ENCODE assay signal across 1 cellular context in genomic region chr9:33939924-33940874, GRCh38.
TF ChIP-seq lines count a peak whose summit lies in the region.

No MANE protein-coding gene starts in this region.

TF ChIP-seq in HepG2, 621 proteins besides CTCF, POLR2A, EP300 and RAD21 (continued from another document and continues in another):
- TF ChIP-seq ZNF709 (CRISPR knock-in tag; IDR thresholded peaks at IDR 0.05): peak; percentile 44; the same call in 1 of the 2 replicates
- TF ChIP-seq TBL1XR1 (IDR thresholded peaks at IDR 0.05; ENCODE audit: borderline replicate concordance, low read length, partially characterized antibody): peak; percentile 53
- TF ChIP-seq ZMYM2 (CRISPR knock-in tag; IDR thresholded peaks at IDR 0.05): peak; percentile 98
- TF ChIP-seq POGZ (CRISPR knock-in tag; IDR thresholded peaks at IDR 0.05): peak; percentile 96
- peak; percentile 68; the same call in 1 of the 2 replicates for TF ChIP-seq ZNF710 (CRISPR knock-in tag; IDR thresholded peaks at IDR 0.05; ENCODE audit: borderline replicate concordance)
- TF ChIP-seq MAFK (conservative IDR thresholded peaks at IDR 0.05 in 1 of 2, IDR thresholded peaks at IDR 0.05 in 1 of 2; ENCODE audit: low read length in 2 of 2): peak; percentile 19 to 49; a peak in 2 of 4 replicates
- TF ChIP-seq LCORL (IDR thresholded peaks at IDR 0.05): no peak
- peak; percentile 78; the same call in 1 of the 2 replicates for TF ChIP-seq LCORL (CRISPR knock-in tag; IDR thresholded peaks at IDR 0.05)
- TF ChIP-seq ELF3 (CRISPR knock-in tag; IDR thresholded peaks at IDR 0.05): peak; percentile 68
- TF ChIP-seq FOXK1 (CRISPR knock-in tag; IDR thresholded peaks at IDR 0.05; ENCODE audit: borderline replicate concordance, low read depth): peak; percentile 87
- peak; percentile 72; the same call in 1 of the 2 replicates for TF ChIP-seq TGIF2 (CRISPR knock-in tag; IDR thresholded peaks at IDR 0.05)
- TF ChIP-seq HHEX (CRISPR knock-in tag; IDR thresholded peaks at IDR 0.05): peak; percentile 13; the same call in 1 of the 2 replicates
- no peak; the same call in 1 of the 2 replicates for TF ChIP-seq ZNF431 (CRISPR knock-in tag; IDR thresholded peaks at IDR 0.05; ENCODE audit: borderline replicate concordance, low read depth)
- TF ChIP-seq, protein P1, sequence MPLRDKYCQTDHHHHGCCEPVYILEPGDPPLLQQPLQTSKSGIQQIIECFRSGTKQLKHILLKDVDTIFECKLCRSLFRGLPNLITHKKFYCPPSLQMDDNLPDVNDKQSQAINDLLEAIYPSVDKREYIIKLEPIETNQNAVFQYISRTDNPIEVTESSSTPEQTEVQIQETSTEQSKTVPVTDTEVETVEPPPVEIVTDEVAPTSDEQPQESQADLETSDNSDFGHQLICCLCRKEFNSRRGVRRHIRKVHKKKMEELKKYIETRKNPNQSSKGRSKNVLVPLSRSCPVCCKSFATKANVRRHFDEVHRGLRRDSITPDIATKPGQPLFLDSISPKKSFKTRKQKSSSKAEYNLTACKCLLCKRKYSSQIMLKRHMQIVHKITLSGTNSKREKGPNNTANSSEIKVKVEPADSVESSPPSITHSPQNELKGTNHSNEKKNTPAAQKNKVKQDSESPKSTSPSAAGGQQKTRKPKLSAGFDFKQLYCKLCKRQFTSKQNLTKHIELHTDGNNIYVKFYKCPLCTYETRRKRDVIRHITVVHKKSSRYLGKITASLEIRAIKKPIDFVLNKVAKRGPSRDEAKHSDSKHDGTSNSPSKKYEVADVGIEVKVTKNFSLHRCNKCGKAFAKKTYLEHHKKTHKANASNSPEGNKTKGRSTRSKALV (CRISPR knock-in tag; IDR thresholded peaks at IDR 0.05): peak; percentile 53; the same call in 1 of the 2 replicates
- TF ChIP-seq, protein P2, sequence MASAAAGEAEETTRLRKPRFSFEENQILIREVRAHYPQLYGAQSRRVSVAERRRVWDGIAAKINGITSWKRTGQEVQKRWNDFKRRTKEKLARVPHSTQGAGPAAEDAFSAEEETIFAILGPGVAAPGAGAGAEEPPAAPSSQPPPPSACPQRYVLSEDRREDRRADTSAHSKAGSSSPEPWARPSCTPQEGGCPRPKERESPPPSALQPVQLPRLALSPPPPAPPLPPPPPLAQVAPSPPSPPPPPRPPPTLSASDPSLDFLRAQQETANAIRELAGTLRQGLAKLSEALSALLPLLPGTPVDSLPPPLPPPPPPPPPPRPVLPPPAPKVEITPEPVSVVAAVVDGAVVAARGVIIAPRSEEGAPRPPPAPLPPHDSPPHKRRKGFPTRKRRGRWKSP (CRISPR knock-in tag; IDR thresholded peaks at IDR 0.05): 0 out of 2 replicates have a peak, but pooled peaks have one; percentile 42
- TF ChIP-seq FLYWCH1 (CRISPR knock-in tag; IDR thresholded peaks at IDR 0.05): no peak
- TF ChIP-seq ISL2 (CRISPR knock-in tag; IDR thresholded peaks at IDR 0.05): peak; percentile 92
- TF ChIP-seq DPF2 (CRISPR knock-in tag; IDR thresholded peaks at IDR 0.05; ENCODE audit: borderline replicate concordance, low read depth): peak; percentile 51; the same call in 1 of the 2 replicates
- 0 out of 2 replicates have a peak, but pooled peaks have one; percentile 75 for TF ChIP-seq BRCA1 (CRISPR knock-in tag; IDR thresholded peaks at IDR 0.05)
- TF ChIP-seq, protein P3, sequence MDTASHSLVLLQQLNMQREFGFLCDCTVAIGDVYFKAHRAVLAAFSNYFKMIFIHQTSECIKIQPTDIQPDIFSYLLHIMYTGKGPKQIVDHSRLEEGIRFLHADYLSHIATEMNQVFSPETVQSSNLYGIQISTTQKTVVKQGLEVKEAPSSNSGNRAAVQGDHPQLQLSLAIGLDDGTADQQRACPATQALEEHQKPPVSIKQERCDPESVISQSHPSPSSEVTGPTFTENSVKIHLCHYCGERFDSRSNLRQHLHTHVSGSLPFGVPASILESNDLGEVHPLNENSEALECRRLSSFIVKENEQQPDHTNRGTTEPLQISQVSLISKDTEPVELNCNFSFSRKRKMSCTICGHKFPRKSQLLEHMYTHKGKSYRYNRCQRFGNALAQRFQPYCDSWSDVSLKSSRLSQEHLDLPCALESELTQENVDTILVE (CRISPR knock-in tag; IDR thresholded peaks at IDR 0.05): peak; percentile 85; the same call in 1 of the 2 replicates
- peak; percentile 44; the same call in 1 of the 2 replicates for TF ChIP-seq ZNF652 (CRISPR knock-in tag; IDR thresholded peaks at IDR 0.05; ENCODE audit: borderline replicate concordance, low read depth)
- TF ChIP-seq CEBPB (IDR thresholded peaks at IDR 0.05; ENCODE audit: borderline replicate concordance, low read depth, low read length): peak; percentile 74; the same call in 1 of the 2 replicates
- peak; percentile 97 for TF ChIP-seq RARA (CRISPR knock-in tag; IDR thresholded peaks at IDR 0.05)
- 0 out of 2 replicates have a peak, but pooled peaks have one; percentile 56 for TF ChIP-seq ZIK1 (CRISPR knock-in tag; IDR thresholded peaks at IDR 0.05; ENCODE audit: borderline replicate concordance, low read depth)
- TF ChIP-seq GATAD2A (CRISPR knock-in tag; IDR thresholded peaks at IDR 0.05): peak; percentile 96
- TF ChIP-seq SMAD3 (CRISPR knock-in tag; IDR thresholded peaks at IDR 0.05): peak; percentile 73
- TF ChIP-seq KAT8 (CRISPR knock-in tag; IDR thresholded peaks at IDR 0.05): peak; percentile 64
- TF ChIP-seq KAT7 (CRISPR knock-in tag; IDR thresholded peaks at IDR 0.05; ENCODE audit: borderline replicate concordance): peak; percentile 51; the same call in 1 of the 2 replicates
- peak; percentile 39; the same call in 1 of the 2 replicates for TF ChIP-seq YEATS2 (CRISPR knock-in tag; IDR thresholded peaks at IDR 0.05; ENCODE audit: borderline replicate concordance)
- no peak for TF ChIP-seq ZFAT (CRISPR knock-in tag; conservative IDR thresholded peaks at IDR 0.05)
- no peak for TF ChIP-seq ZNF672 (CRISPR knock-in tag; IDR thresholded peaks at IDR 0.05)
- no peak; the same call in 1 of the 2 replicates for TF ChIP-seq ZNF414 (CRISPR knock-in tag; IDR thresholded peaks at IDR 0.05)
- TF ChIP-seq FOXC1 (CRISPR knock-in tag; IDR thresholded peaks at IDR 0.05; ENCODE audit: borderline replicate concordance): peak; percentile 49; the same call in 1 of the 2 replicates
- TF ChIP-seq ZNF670 (CRISPR knock-in tag; IDR thresholded peaks at IDR 0.05; ENCODE audit: borderline replicate concordance): peak; percentile 32; the same call in 1 of the 2 replicates
- TF ChIP-seq MEIS2 (CRISPR knock-in tag; IDR thresholded peaks at IDR 0.05): peak; percentile 75; the same call in 1 of the 2 replicates
- peak; percentile 34 for TF ChIP-seq YY1 (IDR thresholded peaks at IDR 0.05; ENCODE audit: insufficient read depth, insufficient replicate concordance, low read depth, low read length)
- TF ChIP-seq SMC3 (IDR thresholded peaks at IDR 0.05; ENCODE audit: low read length): 0 out of 2 replicates have a peak, but pooled peaks have one; percentile 2
- TF ChIP-seq, protein P4, sequence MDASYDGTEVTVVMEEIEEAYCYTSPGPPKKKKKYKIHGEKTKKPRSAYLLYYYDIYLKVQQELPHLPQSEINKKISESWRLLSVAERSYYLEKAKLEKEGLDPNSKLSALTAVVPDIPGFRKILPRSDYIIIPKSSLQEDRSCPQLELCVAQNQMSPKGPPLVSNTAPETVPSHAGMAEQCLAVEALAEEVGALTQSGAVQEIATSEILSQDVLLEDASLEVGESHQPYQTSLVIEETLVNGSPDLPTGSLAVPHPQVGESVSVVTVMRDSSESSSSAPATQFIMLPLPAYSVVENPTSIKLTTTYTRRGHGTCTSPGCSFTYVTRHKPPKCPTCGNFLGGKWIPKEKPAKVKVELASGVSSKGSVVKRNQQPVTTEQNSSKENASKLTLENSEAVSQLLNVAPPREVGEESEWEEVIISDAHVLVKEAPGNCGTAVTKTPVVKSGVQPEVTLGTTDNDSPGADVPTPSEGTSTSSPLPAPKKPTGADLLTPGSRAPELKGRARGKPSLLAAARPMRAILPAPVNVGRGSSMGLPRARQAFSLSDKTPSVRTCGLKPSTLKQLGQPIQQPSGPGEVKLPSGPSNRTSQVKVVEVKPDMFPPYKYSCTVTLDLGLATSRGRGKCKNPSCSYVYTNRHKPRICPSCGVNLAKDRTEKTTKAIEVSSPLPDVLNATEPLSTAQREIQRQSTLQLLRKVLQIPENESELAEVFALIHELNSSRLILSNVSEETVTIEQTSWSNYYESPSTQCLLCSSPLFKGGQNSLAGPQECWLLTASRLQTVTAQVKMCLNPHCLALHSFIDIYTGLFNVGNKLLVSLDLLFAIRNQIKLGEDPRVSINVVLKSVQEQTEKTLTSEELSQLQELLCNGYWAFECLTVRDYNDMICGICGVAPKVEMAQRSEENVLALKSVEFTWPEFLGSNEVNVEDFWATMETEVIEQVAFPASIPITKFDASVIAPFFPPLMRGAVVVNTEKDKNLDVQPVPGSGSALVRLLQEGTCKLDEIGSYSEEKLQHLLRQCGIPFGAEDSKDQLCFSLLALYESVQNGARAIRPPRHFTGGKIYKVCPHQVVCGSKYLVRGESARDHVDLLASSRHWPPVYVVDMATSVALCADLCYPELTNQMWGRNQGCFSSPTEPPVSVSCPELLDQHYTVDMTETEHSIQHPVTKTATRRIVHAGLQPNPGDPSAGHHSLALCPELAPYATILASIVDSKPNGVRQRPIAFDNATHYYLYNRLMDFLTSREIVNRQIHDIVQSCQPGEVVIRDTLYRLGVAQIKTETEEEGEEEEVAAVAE (CRISPR knock-in tag; IDR thresholded peaks at IDR 0.05; ENCODE audit: borderline replicate concordance): 0 out of 2 replicates have a peak, but pooled peaks have one; percentile 44
- peak; percentile 19; the same call in 1 of the 2 replicates for TF ChIP-seq ETV5 (CRISPR knock-in tag; IDR thresholded peaks at IDR 0.05; ENCODE audit: borderline replicate concordance)
- no peak for TF ChIP-seq ZNF784 (CRISPR knock-in tag; IDR thresholded peaks at IDR 0.05; ENCODE audit: borderline replicate concordance)
- no peak for TF ChIP-seq XBP1 (CRISPR knock-in tag; IDR thresholded peaks at IDR 0.05)
- peak; percentile 26; the same call in 1 of the 2 replicates for TF ChIP-seq ZSCAN25 (CRISPR knock-in tag; IDR thresholded peaks at IDR 0.05)
- TF ChIP-seq ZNF879 (CRISPR knock-in tag; IDR thresholded peaks at IDR 0.05): no peak
- TF ChIP-seq THRA (CRISPR knock-in tag; IDR thresholded peaks at IDR 0.05; ENCODE audit: borderline replicate concordance): peak; percentile 91; the same call in 1 of the 2 replicates
- TF ChIP-seq ARID5B (CRISPR knock-in tag; IDR thresholded peaks at IDR 0.05): peak; percentile 95
